ENCODE assay signal across 11 cellular contexts in genomic region chr11:61974766-61975631, GRCh38. TPM values are rescaled to one million over a fixed set of nuclear protein-coding genes. Genes with fewer than 3 reads are reported as not detected.
DNase-seq lines count a peak whose midpoint lies in the region; ATAC-seq and TF ChIP-seq lines count a peak whose summit lies in the region.
"Had no signal": no experiment of that assay in that cellular context is flagged by ENCODE, and none has a peak within 500 bp of the region (broad histone marks: within the 10 kb centered on the region; RNA-seq: fewer than 3 reads in every experiment).

No MANE protein-coding gene starts in this region.

- intact Hi-C loops in activated CD4-positive, alpha-beta T cell treated with anti-CD3 and anti-CD28 coated beads, Interleukin-2, amount 10 ng/mL, durations not matched to agents 24 days and 14 days (cut with micrococcal nuclease) = loop anchor here (5.0 kb wide), 1 partner anchor 567 kb away; no protein-coding TSS in a partner anchor
- intact Hi-C loops in ascending aorta (cut with DNase I) (loop anchor here (5.0 kb wide), 1 partner anchor 158 kb away; the partner anchor contains the start of gene FADS1), left lung (cut with DNase I) (no loop called here)

- TF ChIP-seq CTCF in ascending aorta (IDR thresholded peaks at IDR 0.05) (no peak), left lung (IDR thresholded peaks at IDR 0.05) (no peak), thoracic aorta (IDR thresholded peaks at IDR 0.05) (no peak)

- H3K4me3 ChIP-seq in ascending aorta = peak overlapping the region in 1 of 2 donors; percentile 24
- no peak overlapping the region for H3K4me3 ChIP-seq in left lung
- H3K4me3 ChIP-seq in thoracic aorta = peak overlapping the region; percentile 0

- H3K27me3 ChIP-seq in ascending aorta (no peaks in the 10 kb centered on the region), left lung (no peaks in the 10 kb centered on the region), thoracic aorta (replicated peaks; ENCODE audit: insufficient read depth) (no peaks in the 10 kb centered on the region)

- H3K36me3 Mint-ChIP-seq in activated CD4-positive, alpha-beta T cell treated with anti-CD3 and anti-CD28 coated beads, Interleukin-2, amount 10 ng/mL, durations not matched to agents 24 days and 14 days (ENCODE audit: low read depth) = no peaks in the 10 kb centered on the region
- H3K36me3 Mint-ChIP-seq in activated CD4-positive, alpha-beta T cell treated with anti-CD3 and anti-CD28 coated beads, Interleukin-2, amount 10 ng/mL, durations not matched to agents 7 days and 5 days (ENCODE audit: low read depth) = peaks cover 2% of the 10 kb centered on the region

- H3K36me3 ChIP-seq in ascending aorta (no peaks in the 10 kb centered on the region), left lung (no peaks in the 10 kb centered on the region), thoracic aorta (no peaks in the 10 kb centered on the region)

- peaks cover 49 to 58% of the 10 kb centered on the region in 2 donors for H3K4me1 ChIP-seq in ascending aorta
- peaks cover 49 to 90% of the 10 kb centered on the region in 2 donors for H3K4me1 ChIP-seq in left lung
- H3K4me1 ChIP-seq in thoracic aorta (ENCODE audit: control insufficient read depth in 1 of 2, low read depth in 2 of 2) = peaks cover 55 to 91% of the 10 kb centered on the region in 2 donors

- peak; percentile 54 for DNase-seq in activated CD4-positive, alpha-beta T cell treated with anti-CD3 and anti-CD28 coated beads, Interleukin-2, amount 10 ng/mL, durations not matched to agents 24 days and 14 days
- DNase-seq in activated CD4-positive, alpha-beta T cell treated with anti-CD3 and anti-CD28 coated beads, Interleukin-2, amount 10 ng/mL, durations not matched to agents 7 days and 5 days = no peak
- peak in 1 of 2 donors; percentile 81 for DNase-seq in ascending aorta (ENCODE audit: low spot score in 2 of 2)
- peak in 1 of 2 donors; percentile 40 for DNase-seq in left lung
- no peak for DNase-seq in thoracic aorta (ENCODE audit: low spot score)
- no peak for DNase-seq in GM03348 (ENCODE audit: low spot score)
- no peak for DNase-seq in NCI-H2227 (lab: John Stamatoyannopoulos, UW; ENCODE audit: unreplicated experiment)
- DNase-seq in COLO829 (ENCODE audit: low spot score) = no peak
- DNase-seq: left cardiac atrium; NCI-H1694 treated with DMSO at 0.1 percent for 48 hours; stimulated activated CD4-positive, alpha-beta T cell treated with anti-CD3 and anti-CD28 coated beads, Interleukin-15, amount 100 ng/mL, for 24 hours had no signal

- H3K9me3 Mint-ChIP-seq in activated CD4-positive, alpha-beta T cell treated with anti-CD3 and anti-CD28 coated beads, Interleukin-2, amount 10 ng/mL, durations not matched to agents 24 days and 14 days = no peaks in the 10 kb centered on the region
- no peaks in the 10 kb centered on the region for H3K9me3 Mint-ChIP-seq in activated CD4-positive, alpha-beta T cell treated with anti-CD3 and anti-CD28 coated beads, Interleukin-2, amount 10 ng/mL, durations not matched to agents 7 days and 5 days

- H3K4me1 Mint-ChIP-seq in activated CD4-positive, alpha-beta T cell treated with anti-CD3 and anti-CD28 coated beads, Interleukin-2, amount 10 ng/mL, durations not matched to agents 24 days and 14 days = peaks cover 37% of the 10 kb centered on the region
- H3K4me1 Mint-ChIP-seq in activated CD4-positive, alpha-beta T cell treated with anti-CD3 and anti-CD28 coated beads, Interleukin-2, amount 10 ng/mL, durations not matched to agents 7 days and 5 days = peaks cover 29% of the 10 kb centered on the region

- peak overlapping the region; percentile 98 to 99 for H3K27ac ChIP-seq in ascending aorta
- no peak overlapping the region for H3K27ac ChIP-seq in left lung
- H3K27ac ChIP-seq in thoracic aorta = peak overlapping the region; percentile 98 to 99

- H3K9me3 ChIP-seq in ascending aorta (no peaks in the 10 kb centered on the region), left lung (no peaks in the 10 kb centered on the region), thoracic aorta (no peaks in the 10 kb centered on the region)

- no peak overlapping the region for H3K4me3 Mint-ChIP-seq in activated CD4-positive, alpha-beta T cell treated with anti-CD3 and anti-CD28 coated beads, Interleukin-2, amount 10 ng/mL, durations not matched to agents 24 days and 14 days
- H3K4me3 Mint-ChIP-seq in activated CD4-positive, alpha-beta T cell treated with anti-CD3 and anti-CD28 coated beads, Interleukin-2, amount 10 ng/mL, durations not matched to agents 7 days and 5 days = no peak overlapping the region

- POLR2A ChIA-PET in activated CD4-positive, alpha-beta T cell treated with anti-CD3 and anti-CD28 coated beads, Interleukin-2, amount 10 ng/mL, durations not matched to agents 7 days and 5 days (lab: Charles Lee) = no interaction called here

- ATAC-seq in left lung = peak; percentile 1
- ATAC-seq in thoracic aorta (ENCODE audit: insufficient number of reproducible peaks, low FRiP score, low read depth) = peak; percentile 21
- ATAC-seq: left cardiac atrium had no signal

- H3K27ac Mint-ChIP-seq in activated CD4-positive, alpha-beta T cell treated with anti-CD3 and anti-CD28 coated beads, Interleukin-2, amount 10 ng/mL, durations not matched to agents 24 days and 14 days = peak overlapping the region; percentile 52
- no peak overlapping the region for H3K27ac Mint-ChIP-seq in activated CD4-positive, alpha-beta T cell treated with anti-CD3 and anti-CD28 coated beads, Interleukin-2, amount 10 ng/mL, durations not matched to agents 7 days and 5 days

- H3K27me3 Mint-ChIP-seq in activated CD4-positive, alpha-beta T cell treated with anti-CD3 and anti-CD28 coated beads, Interleukin-2, amount 10 ng/mL, durations not matched to agents 24 days and 14 days = no peaks in the 10 kb centered on the region
- H3K27me3 Mint-ChIP-seq in activated CD4-positive, alpha-beta T cell treated with anti-CD3 and anti-CD28 coated beads, Interleukin-2, amount 10 ng/mL, durations not matched to agents 7 days and 5 days = no peaks in the 10 kb centered on the region

- CTCF ChIA-PET in activated CD4-positive, alpha-beta T cell treated with anti-CD3 and anti-CD28 coated beads, Interleukin-2, amount 10 ng/mL, durations not matched to agents 7 days and 5 days (lab: Charles Lee) = interaction anchor here (1.8 kb wide), 1 partner anchor 38 kb away, joined by 4 read pairs; no protein-coding TSS in a partner anchor

RNA-seq across cellular contexts. Expression of gene FTH1, which starts 7.6 kb away (rescaled TPM):
- 500 and 515 TPM in 2 replicates for total RNA-seq in activated CD4-positive, alpha-beta T cell treated with anti-CD3 and anti-CD28 coated beads, Interleukin-2, amount 10 ng/mL, durations not matched to agents 24 days and 14 days
- total RNA-seq in activated CD4-positive, alpha-beta T cell treated with anti-CD3 and anti-CD28 coated beads, Interleukin-2, amount 10 ng/mL, durations not matched to agents 7 days and 5 days = 100 to 1,000 TPM; 751 to 840 TPM
- total RNA-seq in ascending aorta (2,353 TPM), left lung (1,000 to 10,000 TPM; 3,536 to 5,494 TPM), thoracic aorta (1,000 to 10,000 TPM; 1,820 to 2,025 TPM)

RNA-seq across cellular contexts. Expression of gene BEST1, which starts 24.8 kb away (rescaled TPM):
- 0.07 TPM in 1 of 2 replicates, not detected in the other for total RNA-seq in activated CD4-positive, alpha-beta T cell treated with anti-CD3 and anti-CD28 coated beads, Interleukin-2, amount 10 ng/mL, durations not matched to agents 24 days and 14 days
- not detected for total RNA-seq in activated CD4-positive, alpha-beta T cell treated with anti-CD3 and anti-CD28 coated beads, Interleukin-2, amount 10 ng/mL, durations not matched to agents 7 days and 5 days
- total RNA-seq in ascending aorta = 30.9 TPM
- 10 to 100 TPM in 1 of 2 donors, 1 to 10 TPM in 1; 3.8 to 14.6 TPM for total RNA-seq in left lung
- 1 to 10 TPM; 4.7 to 8.0 TPM for total RNA-seq in thoracic aorta

RNA-seq across cellular contexts. Expression of gene RAB3IL1, which starts 57.6 kb away (rescaled TPM):
- total RNA-seq in activated CD4-positive, alpha-beta T cell treated with anti-CD3 and anti-CD28 coated beads, Interleukin-2, amount 10 ng/mL, durations not matched to agents 24 days and 14 days = 0.12 and 0.26 TPM in 2 replicates
- total RNA-seq in activated CD4-positive, alpha-beta T cell treated with anti-CD3 and anti-CD28 coated beads, Interleukin-2, amount 10 ng/mL, durations not matched to agents 7 days and 5 days = not detected
- total RNA-seq in ascending aorta (23.2 TPM), left lung (10 to 100 TPM; 10.8 to 13.3 TPM), thoracic aorta (10 to 100 TPM; 20.8 to 45.4 TPM)

Comparison
In these comparisons a context has a peak if more than half of its experiments do, and no peak if none do; other contexts are left out.
1. H3K27ac ChIP-seq: peak in ascending aorta (2 of 2) and thoracic aorta (2 of 2); none in left lung (0 of 2).
2. intact Hi-C loops: an anchor here in activated CD4-positive, alpha-beta T cell treated with anti-CD3 and anti-CD28 coated beads, Interleukin-2, amount 10 ng/mL, durations not matched to agents 24 days and 14 days (5.0 kb wide) and ascending aorta (5.0 kb wide); none called in left lung.